In genomic region chr1:159944623-159945455, GRCh38 we compare ENCODE assay signal across 8 cellular contexts. TPM values are rescaled to one million over a fixed set of nuclear protein-coding genes. Genes with fewer than 3 reads are reported as not detected.
DNase-seq lines count a peak whose midpoint lies in the region; ATAC-seq and TF ChIP-seq lines count a peak whose summit lies in the region.

No MANE protein-coding gene starts in this region.

- intact Hi-C loops in A673 (cut with micrococcal nuclease; ENCODE audit: unreplicated experiment): no loop called here

- H3K4me1 ChIP-seq in A673 (ENCODE audit: insufficient read depth, low read length, poor library complexity, severe bottlenecking) (peaks cover 6% of the 10 kb centered on the region), mucosa of rectum (ENCODE audit: control insufficient read depth in 2 of 2, insufficient read depth in 2 of 2, low read length in 2 of 2) (peaks cover 39 to 43% of the 10 kb centered on the region in 2 donors)

- no peak overlapping the region for H3K27ac ChIP-seq in A673 (ENCODE audit: low read depth, low read length, poor library complexity, severe bottlenecking)
- H3K27ac ChIP-seq in mucosa of rectum (ENCODE audit: low read depth in 2 of 2, low read length in 2 of 2): peak overlapping the region; percentile 67 to 72

- DNase-seq in A673 (ENCODE audit: low spot score) (no peak), HFF-Myc (ENCODE audit: extremely low read depth, low read depth) (no peak), chondrocyte (ENCODE audit: low spot score) (no peak), GM10266 (ENCODE audit: extremely low spot score) (no peak), NCI-H2029 treated with DMSO at 0.1 percent for 48 hours (lab: John Stamatoyannopoulos, UW) (no peak)

- peak overlapping the region; percentile 56 to 73 for H3K9ac ChIP-seq in mucosa of rectum (ENCODE audit: low read depth in 1 of 2, low read length in 2 of 2)

- H3K36me3 Mint-ChIP-seq in chondrocyte (ENCODE audit: low read depth): no peaks in the 10 kb centered on the region

- H3K4me3 ChIP-seq in A673 (ENCODE audit: low read depth, low read length, poor library complexity, severe bottlenecking): peak overlapping the region; percentile 53
- peak overlapping the region; percentile 46 for H3K4me3 ChIP-seq in HFF-Myc (replicated peaks; ENCODE audit: low read depth, low read length)
- H3K4me3 ChIP-seq in mucosa of rectum (ENCODE audit: low read length in 2 of 2): peak overlapping the region; percentile 66 to 76

- H3K9me3 Mint-ChIP-seq in chondrocyte (ENCODE audit: low read depth): no peaks in the 10 kb centered on the region

- no peaks in the 10 kb centered on the region for H3K9me3 ChIP-seq in A673 (ENCODE audit: low read depth, low read length, poor library complexity, severe bottlenecking)
- H3K9me3 ChIP-seq in mucosa of rectum (ENCODE audit: control insufficient read depth in 2 of 2, low read length in 2 of 2): no peaks in the 10 kb centered on the region

- POLR2A ChIA-PET in A673 (lab: Charles Lee; ENCODE audit: low non-redundant PET): interaction anchor here (0.6 kb wide), 1 partner anchor 10 kb away, joined by 6 read pairs; no protein-coding TSS in a partner anchor

- ATAC-seq in HG02610 (IDR thresholded peaks at IDR 0.05; ENCODE audit: unreplicated experiment): no peak
- ATAC-seq in HG03045 (IDR thresholded peaks at IDR 0.05; ENCODE audit: unreplicated experiment): no peak

- peaks cover 31% of the 10 kb centered on the region for H3K27me3 Mint-ChIP-seq in chondrocyte (ENCODE audit: low read depth)

- CTCF ChIA-PET in A673 (lab: Charles Lee): no interaction called here

- no peaks in the 10 kb centered on the region for H3K36me3 ChIP-seq in A673 (ENCODE audit: insufficient read depth, low read length, poor library complexity, severe bottlenecking)
- no peaks in the 10 kb centered on the region for H3K36me3 ChIP-seq in mucosa of rectum (ENCODE audit: control insufficient read depth in 2 of 2, insufficient read depth in 2 of 2, low read length in 2 of 2)

- H3K4me1 Mint-ChIP-seq in chondrocyte (ENCODE audit: low read depth): peaks cover 13% of the 10 kb centered on the region

- H3K27me3 ChIP-seq in A673 (replicated peaks; ENCODE audit: insufficient read depth, low read depth, low read length, poor library complexity): no peaks in the 10 kb centered on the region
- peaks cover 0 to 4% of the 10 kb centered on the region in 2 donors for H3K27me3 ChIP-seq in mucosa of rectum (ENCODE audit: control insufficient read depth in 2 of 2, insufficient read depth in 2 of 2, low read length in 2 of 2)

- H3K27ac Mint-ChIP-seq in chondrocyte (ENCODE audit: unreplicated experiment): no peak overlapping the region

- no TSS peak for BruUV-seq in A673 (replicated peaks; lab: Mats Ljungman, UMichigan)

- no peak for TF ChIP-seq CTCF in A673 (conservative IDR thresholded peaks at IDR 0.05; ENCODE audit: low read depth, low read length)
- no peak for TF ChIP-seq CTCF in HFF-Myc (IDR thresholded peaks at IDR 0.05; ENCODE audit: low read depth, low read length, missing control alignments)
- TF ChIP-seq CTCF in chondrocyte (IDR thresholded peaks at IDR 0.05): no peak
- no peak for TF ChIP-seq CTCF in GM10266 (IDR thresholded peaks at IDR 0.05; ENCODE audit: control insufficient read depth, insufficient read depth, low read depth, missing control alignments)

- peak overlapping the region; percentile 68 for H3K4me3 Mint-ChIP-seq in chondrocyte (ENCODE audit: unreplicated experiment)

RNA-seq across cellular contexts. Expression of gene IGSF9, which starts 0.6 kb away (rescaled TPM):
- total RNA-seq in A673 (2021) (6.5 and 7.1 TPM in 2 replicates), chondrocyte (not detected in 3 replicates)

RNA-seq across cellular contexts. Expression of gene SLAMF9, which starts 9.2 kb away (rescaled TPM):
- total RNA-seq in A673 (2021) (not detected in 2 replicates), chondrocyte (not detected in 3 replicates)

RNA-seq across cellular contexts. Expression of gene TAGLN2, which starts 19.5 kb away (rescaled TPM):
- 155 and 198 TPM in 2 replicates for total RNA-seq in A673 (2021)
- total RNA-seq in chondrocyte: 222 to 392 TPM (median 388 TPM) in 3 replicates

RNA-seq across cellular contexts. Expression of gene CFAP45, which starts 44.9 kb away (rescaled TPM):
- total RNA-seq in A673 (2021) (1.5 and 3.6 TPM in 2 replicates), chondrocyte (0.37 to 0.95 TPM (median 0.73 TPM) in 3 replicates)
